In the genomic region with DNA sequence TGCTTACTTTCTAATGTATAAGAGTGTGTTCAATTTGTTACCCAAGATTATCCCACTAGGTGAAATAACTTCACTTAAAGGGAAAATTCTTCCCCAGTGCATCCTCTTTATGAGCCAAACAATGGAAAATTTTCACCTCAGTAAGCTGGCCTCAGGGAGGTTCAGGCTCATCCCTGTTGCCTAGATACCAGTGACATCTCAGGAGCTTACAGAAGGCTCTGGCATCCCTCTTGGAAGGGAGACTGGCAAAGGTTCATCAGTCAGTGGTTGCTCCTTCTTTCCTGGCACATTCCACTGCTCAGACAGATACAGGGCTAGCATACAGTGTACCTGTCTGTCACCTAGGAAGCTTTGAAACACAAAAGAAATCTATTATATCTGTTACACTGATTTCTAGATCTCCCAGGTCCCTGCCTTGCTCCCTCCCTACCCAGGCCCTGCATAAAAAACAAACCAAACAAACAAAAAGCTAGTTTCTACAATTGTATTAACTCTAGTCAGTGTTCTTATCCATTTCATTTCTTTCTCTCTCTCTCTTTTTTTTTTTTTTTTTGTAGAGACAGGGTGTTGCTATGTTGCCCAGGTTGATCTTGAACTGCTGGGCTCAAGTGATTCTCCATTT, we compare ENCODE assay signal across 8 cellular contexts. TPM values are rescaled to one million over a fixed set of nuclear protein-coding genes. Genes with fewer than 3 reads are reported as not detected.
DNase-seq lines count a peak whose midpoint lies in the region; ATAC-seq, FAIRE-seq and TF ChIP-seq lines count a peak whose summit lies in the region.

No MANE protein-coding gene starts in this region.

- H3K27ac ChIP-seq in hepatocyte (peak overlapping the region; percentile 95), subcutaneous abdominal adipose tissue (ENCODE audit: low read depth, low read length) (no peak overlapping the region)

- peak overlapping the region; percentile 89 for H3K4me2 ChIP-seq in hepatocyte

- no peak overlapping the region for H2AFZ ChIP-seq in hepatocyte

- H3K27me3 ChIP-seq in hepatocyte (no peaks in the 10 kb centered on the region), subcutaneous abdominal adipose tissue (ENCODE audit: control insufficient read depth in 5 of 5, insufficient read depth in 4 of 5, low read length in 5 of 5) (no peaks in the 10 kb centered on the region)

- peaks cover 61% of the 10 kb centered on the region for H4K20me1 ChIP-seq in hepatocyte (ENCODE audit: insufficient read depth, poor library complexity, severe bottlenecking)

- peaks cover 49% of the 10 kb centered on the region for H3K4me1 Mint-ChIP-seq in activated T-cell treated with anti-CD3 and anti-CD28 coated beads, Interleukin-2, amount 50 U/mL, for 72 hours (ENCODE audit: low read depth)
- peaks cover 16% of the 10 kb centered on the region for H3K4me1 Mint-ChIP-seq in activated T-helper 17 cell treated with anti-CD3 and anti-CD28 coated beads, Interleukin-2, amount 50 U/mL, for 72 hours

- H3K4me3 ChIP-seq in hepatocyte (peak overlapping the region; percentile 84), subcutaneous abdominal adipose tissue (ENCODE audit: low read depth in 1 of 5, low read length in 5 of 5) (peak overlapping the region; percentile 4 to 100 (median 92))

- no peak for ATAC-seq in activated T-cell treated with anti-CD3 and anti-CD28 coated beads, Interleukin-2, amount 50 U/mL, for 72 hours (replicated peaks in 1 of 2)
- ATAC-seq in activated T-helper 17 cell treated with anti-CD3 and anti-CD28 coated beads, Interleukin-2, amount 50 U/mL, for 72 hours (replicated peaks): no peak
- ATAC-seq in HG02885 (IDR thresholded peaks at IDR 0.05; ENCODE audit: poor library complexity, unreplicated experiment) (no peak), HG02973 (IDR thresholded peaks at IDR 0.05; ENCODE audit: unreplicated experiment) (no peak)

- DNase-seq in activated T-cell treated with anti-CD3 and anti-CD28 coated beads, Interleukin-2, amount 50 U/mL, for 72 hours: no peak
- no peak for DNase-seq in activated T-cell treated with anti-CD3 and anti-CD28 coated beads, Interleukin-2, amount 50 U/mL, for 1 hour
- DNase-seq in hepatocyte (ENCODE audit: low spot score) (peak; percentile 66), H54 (ENCODE audit: insufficient read length, low spot score) (no peak)

- TF ChIP-seq POLR2A in H54 (IDR thresholded peaks at IDR 0.05; ENCODE audit: low read depth, low read length): no peak

- H3K4me3 Mint-ChIP-seq in activated T-cell treated with anti-CD3 and anti-CD28 coated beads, Interleukin-2, amount 50 U/mL, for 72 hours: peak overlapping the region; percentile 88 to 96
- H3K4me3 Mint-ChIP-seq in activated T-helper 17 cell treated with anti-CD3 and anti-CD28 coated beads, Interleukin-2, amount 50 U/mL, for 72 hours: peak overlapping the region; percentile 90

- no peaks in the 10 kb centered on the region for H3K27me3 Mint-ChIP-seq in activated T-cell treated with anti-CD3 and anti-CD28 coated beads, Interleukin-2, amount 50 U/mL, for 72 hours (ENCODE audit: low read depth)
- no peaks in the 10 kb centered on the region for H3K27me3 Mint-ChIP-seq in activated T-helper 17 cell treated with anti-CD3 and anti-CD28 coated beads, Interleukin-2, amount 50 U/mL, for 72 hours

- peak overlapping the region in 3 of 5 donors; percentile 30 to 99 (median 92) for H3K9ac ChIP-seq in subcutaneous abdominal adipose tissue (ENCODE audit: low read length in 5 of 5)

- H3K9me2 ChIP-seq in hepatocyte (replicated peaks; ENCODE audit: insufficient read depth): no peaks in the 10 kb centered on the region

- peaks cover 4 to 25% of the 10 kb centered on the region in 2 donors for H3K36me3 Mint-ChIP-seq in activated T-cell treated with anti-CD3 and anti-CD28 coated beads, Interleukin-2, amount 50 U/mL, for 72 hours (ENCODE audit: insufficient read depth in 2 of 2)
- peaks cover 68% of the 10 kb centered on the region for H3K36me3 Mint-ChIP-seq in activated T-helper 17 cell treated with anti-CD3 and anti-CD28 coated beads, Interleukin-2, amount 50 U/mL, for 72 hours (ENCODE audit: low read depth)

- peaks cover 66% of the 10 kb centered on the region for H3K79me2 ChIP-seq in hepatocyte

- no peaks in the 10 kb centered on the region for H3K9me3 Mint-ChIP-seq in activated T-cell treated with anti-CD3 and anti-CD28 coated beads, Interleukin-2, amount 50 U/mL, for 72 hours
- peaks cover 3% of the 10 kb centered on the region for H3K9me3 Mint-ChIP-seq in activated T-helper 17 cell treated with anti-CD3 and anti-CD28 coated beads, Interleukin-2, amount 50 U/mL, for 72 hours

- TF ChIP-seq CTCF in hepatocyte (IDR thresholded peaks at IDR 0.05; ENCODE audit: poor library complexity): no peak

- H3K9me3 ChIP-seq in hepatocyte (ENCODE audit: low read depth) (no peaks in the 10 kb centered on the region), subcutaneous abdominal adipose tissue (ENCODE audit: control insufficient read depth in 5 of 5, low read length in 5 of 5) (no peaks in the 10 kb centered on the region)

- H3K36me3 ChIP-seq in hepatocyte (replicated peaks; ENCODE audit: insufficient read depth, low read depth) (no peaks in the 10 kb centered on the region), subcutaneous abdominal adipose tissue (ENCODE audit: control insufficient read depth in 5 of 5, insufficient read depth in 5 of 5, low read length in 5 of 5) (peaks cover 4 to 28% (median 9%) of the 10 kb centered on the region in 5 donors)

- H3K27ac Mint-ChIP-seq in activated T-cell treated with anti-CD3 and anti-CD28 coated beads, Interleukin-2, amount 50 U/mL, for 72 hours: peak overlapping the region; percentile 80
- H3K27ac Mint-ChIP-seq in activated T-helper 17 cell treated with anti-CD3 and anti-CD28 coated beads, Interleukin-2, amount 50 U/mL, for 72 hours: peak overlapping the region; percentile 93

- peaks cover 33% of the 10 kb centered on the region for H3K4me1 ChIP-seq in hepatocyte (ENCODE audit: insufficient read depth)
- H3K4me1 ChIP-seq in subcutaneous abdominal adipose tissue (ENCODE audit: control insufficient read depth in 5 of 5, insufficient read depth in 5 of 5, low read length in 5 of 5): peaks cover 2 to 46% (median 29%) of the 10 kb centered on the region in 5 donors

- FAIRE-seq in H54 (lab: Jason Lieb, UNC): no peak

RNA-seq across cellular contexts. Expression of gene IP6K2, which starts 1.7 kb away (rescaled TPM):
- 10 to 100 TPM; 62.4 to 75.4 TPM for total RNA-seq in activated T-cell treated with anti-CD3 and anti-CD28 coated beads, Interleukin-2, amount 50 U/mL, for 72 hours
- 10 to 100 TPM; 43.4 to 51.1 TPM for total RNA-seq in activated T-helper 17 cell treated with anti-CD3 and anti-CD28 coated beads, Interleukin-2, amount 50 U/mL, for 72 hours
- 99.3 and 112 TPM in 2 replicates for total RNA-seq in hepatocyte
- polyA plus RNA-seq in hepatocyte: 155 and 169 TPM in 2 replicates

RNA-seq across cellular contexts. Expression of gene NCKIPSD, which starts 29.6 kb away (rescaled TPM):
- 10 to 100 TPM; 27.7 to 27.8 TPM for total RNA-seq in activated T-cell treated with anti-CD3 and anti-CD28 coated beads, Interleukin-2, amount 50 U/mL, for 72 hours
- total RNA-seq in activated T-helper 17 cell treated with anti-CD3 and anti-CD28 coated beads, Interleukin-2, amount 50 U/mL, for 72 hours: 100 to 1,000 TPM in 1 of 2 donors, 10 to 100 TPM in 1; 58.0 to 110 TPM
- total RNA-seq in hepatocyte: 19.9 and 23.4 TPM in 2 replicates
- polyA plus RNA-seq in hepatocyte: 21.0 and 22.9 TPM in 2 replicates

RNA-seq across cellular contexts. Expression of gene CELSR3, which starts 52.6 kb away (rescaled TPM):
- 10 to 100 TPM; 14.2 to 17.4 TPM for total RNA-seq in activated T-cell treated with anti-CD3 and anti-CD28 coated beads, Interleukin-2, amount 50 U/mL, for 72 hours
- 10 to 100 TPM; 20.3 to 27.1 TPM for total RNA-seq in activated T-helper 17 cell treated with anti-CD3 and anti-CD28 coated beads, Interleukin-2, amount 50 U/mL, for 72 hours
- total RNA-seq in hepatocyte: 1.6 and 1.8 TPM in 2 replicates
- 1.9 TPM in 2 replicates for polyA plus RNA-seq in hepatocyte
